Comparison of ENCODE assay signal across 9 cellular contexts in the genomic region with DNA sequence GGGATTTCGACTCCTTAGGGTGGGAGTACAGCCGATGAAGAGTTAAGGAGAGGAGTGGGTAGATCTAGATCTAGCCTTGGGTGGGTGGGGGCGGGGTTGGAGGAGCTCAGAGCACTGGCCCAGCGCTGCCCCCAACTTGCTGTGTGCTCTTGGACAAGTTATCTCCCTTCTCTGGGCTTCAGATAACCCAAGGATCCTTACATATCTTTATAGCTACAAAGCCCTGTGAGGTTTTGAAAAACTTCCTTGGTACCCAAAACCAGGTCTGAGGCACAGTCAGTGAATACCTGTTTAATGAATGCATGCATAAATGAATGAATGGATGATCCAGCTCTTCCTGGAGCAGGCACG. TPM values are rescaled to one million over a fixed set of nuclear protein-coding genes. Genes with fewer than 3 reads are reported as not detected.
DNase-seq lines count a peak whose midpoint lies in the region; ATAC-seq and TF ChIP-seq lines count a peak whose summit lies in the region.
"Had no signal": no experiment of that assay in that cellular context is flagged by ENCODE, and none has a peak within 500 bp of the region (broad histone marks: within the 10 kb centered on the region; RNA-seq: fewer than 3 reads in every experiment).

No MANE protein-coding gene starts in this region.

- POLR2A ChIA-PET in AG04449 (lab: Yijun Ruan, JAX), result no interaction called here

- H3K4me3 ChIP-seq in AG04449 (ENCODE audit: low read depth, low read length) (peak overlapping the region; percentile 72; the same call in 1 of the 2 replicates), HUES48 (ENCODE audit: low read depth, low read length) (peak overlapping the region; percentile 69; the same call in 1 of the 2 replicates), breast epithelium (peak overlapping the region in 2 of 3 donors; percentile 66 to 88)

- TF ChIP-seq CTCF in AG04449 (IDR thresholded peaks at IDR 0.05; ENCODE audit: insufficient read depth, low read length, missing control alignments), result no peak
- TF ChIP-seq CTCF in breast epithelium (IDR thresholded peaks at IDR 0.05), result no peak

- H3K9ac ChIP-seq in HUES48 (ENCODE audit: low read depth, low read length), result no peak overlapping the region

- H3K27me3 ChIP-seq in HUES48 (ENCODE audit: control insufficient read depth, insufficient read depth, low read length) (peaks cover 23% of the 10 kb centered on the region), breast epithelium (no peaks in the 10 kb centered on the region)

- H3K9me3 ChIP-seq in HUES48 (ENCODE audit: control insufficient read depth, insufficient read depth, low read length) (no peaks in the 10 kb centered on the region), breast epithelium (no peaks in the 10 kb centered on the region)

- H3K36me3 ChIP-seq in HUES48 (ENCODE audit: control insufficient read depth, insufficient read depth, low read length) (peaks cover 5% of the 10 kb centered on the region), breast epithelium (no peaks in the 10 kb centered on the region)

- no peaks in the 10 kb centered on the region for H3K27me3 Mint-ChIP-seq in naive B cell

- H3K4me3 Mint-ChIP-seq in naive B cell, result peak overlapping the region; percentile 35 to 92 (median 84)

- peak overlapping the region; percentile 40 to 97 (median 92) for H3K27ac Mint-ChIP-seq in naive B cell

- H3K4me1 Mint-ChIP-seq in naive B cell, result peaks cover 13 to 49% (median 24%) of the 10 kb centered on the region in 3 donors

- CTCF ChIA-PET in AG04449 (lab: Yijun Ruan, JAX), result interaction anchor here (1.4 to 8.8 kb wide), 4 partner anchors 10 to 226 kb away, joined by 5 to 96 read pairs (median 37); no protein-coding TSS in a partner anchor

- no peak for ATAC-seq in naive B cell (ENCODE audit: low read depth in 2 of 2)
- ATAC-seq in HG02678 (IDR thresholded peaks at IDR 0.05; ENCODE audit: unreplicated experiment), result no peak
- no peak for ATAC-seq in GM21381 (IDR thresholded peaks at IDR 0.05; ENCODE audit: unreplicated experiment)

- peaks cover 5 to 6% of the 10 kb centered on the region in 2 donors for H3K36me3 Mint-ChIP-seq in naive B cell

- H3K4me1 ChIP-seq in HUES48 (ENCODE audit: control insufficient read depth, insufficient read depth, low read length) (peaks cover 10% of the 10 kb centered on the region), breast epithelium (peaks cover 0 to 12% of the 10 kb centered on the region in 2 donors)

- TF ChIP-seq POLR2A in breast epithelium (IDR thresholded peaks at IDR 0.05), result no peak

- H3K27ac ChIP-seq in HUES48 (ENCODE audit: low read depth, low read length), result no peak overlapping the region
- H3K27ac ChIP-seq in breast epithelium, result peak overlapping the region; percentile 33 to 71

- DNase-seq in AG04449 (ENCODE audit: low read depth, low spot score) (no peak), breast epithelium (ENCODE audit: low spot score in 2 of 2) (no peak), naive B cell (no peak), NCI-H748 (lab: John Stamatoyannopoulos, UW; ENCODE audit: unreplicated experiment) (no peak)
- no peak for DNase-seq in stimulated activated CD4-positive, alpha-beta T cell treated with anti-CD3 and anti-CD28 coated beads, Interleukin-2, amount 100 ng/mL, for 48 hours
- DNase-seq: NCI-H524 treated with DMSO at 0.1 percent for 48 hours had no signal

- intact Hi-C loops in breast epithelium (cut with DNase I; ENCODE audit: low total_unique reads), result no loop called here

- no peaks in the 10 kb centered on the region for H3K9me3 Mint-ChIP-seq in naive B cell

RNA-seq across cellular contexts. Expression of a gene that starts 1.3 kb away (rescaled TPM):
- 10 to 100 TPM; 39.8 to 68.8 (median 60.3) TPM for total RNA-seq in breast epithelium
- 100 to 1,000 TPM; 142 to 202 (median 165) TPM for polyA plus RNA-seq in naive B cell (ENCODE audit: low read depth in 6 of 6)
